ENCODE assay signal across 11 cellular contexts in the genomic region with DNA sequence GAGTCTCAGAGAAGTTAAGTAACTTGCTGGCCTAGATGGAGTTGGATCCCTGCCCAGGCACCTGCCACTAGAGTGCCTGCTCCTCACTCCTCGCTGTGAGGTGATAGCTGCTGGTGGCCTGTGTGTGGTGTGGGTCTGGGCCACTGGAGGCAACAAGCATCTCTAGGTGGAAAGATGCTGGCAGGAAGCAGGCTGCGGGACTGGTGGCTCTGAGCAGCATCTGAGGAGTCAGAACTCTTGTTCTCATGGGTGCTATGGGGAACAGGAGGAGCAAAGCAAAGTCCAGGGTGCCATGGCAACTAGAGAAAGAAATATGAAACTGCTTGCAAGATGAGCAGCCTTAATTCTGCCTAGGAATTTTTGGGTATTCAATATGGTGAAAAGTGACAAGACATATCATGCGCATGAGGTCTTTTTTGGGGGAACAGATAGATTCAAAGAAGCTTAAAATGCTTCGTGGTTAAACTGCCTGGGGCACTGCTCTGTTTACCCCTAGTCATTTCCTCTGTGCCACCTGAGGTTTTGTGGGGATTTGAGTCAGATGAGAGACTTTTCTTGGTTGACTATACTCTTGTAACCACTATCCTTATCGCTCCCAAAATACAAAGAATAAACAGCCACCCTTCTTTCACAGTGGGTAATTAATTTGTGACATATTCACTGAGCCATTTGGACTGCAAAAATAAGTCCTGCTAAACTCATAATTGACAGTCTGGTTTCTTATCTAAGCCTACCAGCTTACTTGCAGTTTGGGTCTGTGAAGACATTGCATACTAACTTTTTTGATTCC. TPM values are rescaled to one million over a fixed set of nuclear protein-coding genes. Genes with fewer than 3 reads are reported as not detected.
DNase-seq lines count a peak whose midpoint lies in the region; FAIRE-seq and TF ChIP-seq lines count a peak whose summit lies in the region.
"Had no signal": no experiment of that assay in that cellular context is flagged by ENCODE, and none has a peak within 500 bp of the region (broad histone marks: within the 10 kb centered on the region; RNA-seq: fewer than 3 reads in every experiment).

No MANE protein-coding gene starts in this region.

- no peak for TF ChIP-seq POLR2A in GM12891 (IDR thresholded peaks at IDR 0.05; ENCODE audit: low read depth, low read length)

- peaks cover 45% of the 10 kb centered on the region for H3K36me3 ChIP-seq in Loucy (ENCODE audit: insufficient read depth, low read length)
- H3K36me3 ChIP-seq in hepatocyte (replicated peaks; ENCODE audit: insufficient read depth, low read depth) = no peaks in the 10 kb centered on the region
- H3K36me3 ChIP-seq: thoracic aorta had no signal

- no peak for FAIRE-seq in GM12891 (lab: Jason Lieb, UNC)

- WGBS in hepatocyte (ENCODE audit: low lambda C conversion rate, missing lambda C conversion rate) = 80% methylated on average over 5 of the region's 5 CpGs

- H3K9me2 ChIP-seq in Loucy (replicated peaks; ENCODE audit: low read depth, low read length) (no peaks in the 10 kb centered on the region), hepatocyte (replicated peaks; ENCODE audit: insufficient read depth) (no peaks in the 10 kb centered on the region)

- 0 out of 2 replicates have a peak, but pooled peaks cover 6% of the 10 kb centered on the region for H3K9me3 ChIP-seq in Loucy (ENCODE audit: insufficient read depth, low read depth, low read length)
- no peaks in the 10 kb centered on the region for H3K9me3 ChIP-seq in hepatocyte (ENCODE audit: low read depth)
- H3K9me3 ChIP-seq: thoracic aorta had no signal

- no peak overlapping the region for H2AFZ ChIP-seq in Loucy (ENCODE audit: low read length)
- H2AFZ ChIP-seq in hepatocyte = no peak overlapping the region

- no peak overlapping the region for H3K27ac ChIP-seq in hepatocyte
- H3K27ac ChIP-seq: 22Rv1, SK-N-MC, thoracic aorta had no signal

- peak; percentile 41 for TF ChIP-seq CTCF in Loucy (conservative IDR thresholded peaks at IDR 0.05; ENCODE audit: low read length)
- no peak for TF ChIP-seq CTCF in hepatocyte (IDR thresholded peaks at IDR 0.05; ENCODE audit: poor library complexity)

- peaks cover 21% of the 10 kb centered on the region for H3F3A ChIP-seq in Loucy (ENCODE audit: low read depth)

- H3K4me3 ChIP-seq in Loucy (ENCODE audit: low read length, poor library complexity, severe bottlenecking) (peak overlapping the region; percentile 57), hepatocyte (no peak overlapping the region)
- H3K4me3 ChIP-seq: SK-N-MC, thoracic aorta had no signal

- peak overlapping the region; percentile 85 for H3K9ac ChIP-seq in Loucy (ENCODE audit: low read depth, low read length, poor library complexity, severe bottlenecking)

- H3K4me1 ChIP-seq in Loucy (ENCODE audit: insufficient read depth, low read length, poor library complexity, severe bottlenecking) (peaks cover 51% of the 10 kb centered on the region), hepatocyte (ENCODE audit: insufficient read depth) (no peaks in the 10 kb centered on the region)

- H3K27me3 ChIP-seq in Loucy (ENCODE audit: insufficient read depth, low read length, poor library complexity, severe bottlenecking) (no peaks in the 10 kb centered on the region), hepatocyte (no peaks in the 10 kb centered on the region)

- H3K4me2 ChIP-seq in Loucy (ENCODE audit: low read depth, low read length, poor library complexity, severe bottlenecking) (peak overlapping the region; percentile 90), hepatocyte (no peak overlapping the region)

- H3K79me2 ChIP-seq in Loucy (ENCODE audit: insufficient read depth, low read length) (peaks cover 48% of the 10 kb centered on the region), hepatocyte (no peaks in the 10 kb centered on the region)

- H4K20me1 ChIP-seq in Loucy (ENCODE audit: insufficient read depth, low read length, poor library complexity, severe bottlenecking) (no peaks in the 10 kb centered on the region), hepatocyte (ENCODE audit: insufficient read depth, poor library complexity, severe bottlenecking) (no peaks in the 10 kb centered on the region)

- DNase-seq in DMS 273 (lab: John Stamatoyannopoulos, UW; ENCODE audit: unreplicated experiment) = peak; percentile 43
- DNase-seq in DMS 273 treated with DMSO at 0.1 percent for 48 hours (lab: John Stamatoyannopoulos, UW) = no peak
- peak; percentile 37 for DNase-seq in activated T-cell treated with anti-CD3 and anti-CD28 coated beads for 48 hours (ENCODE audit: low read depth)
- peak; percentile 26 for DNase-seq in stimulated activated CD4-positive, alpha-beta T cell treated with anti-CD3 and anti-CD28 coated beads, Interleukin-4, amount 100 ng/mL, for 24 hours
- DNase-seq in hepatocyte (ENCODE audit: low spot score) = no peak
- no peak for DNase-seq in hepatic stellate cell (ENCODE audit: low spot score)
- no peak for DNase-seq in GM12891 (ENCODE audit: insufficient read length, low spot score)

TF ChIP-seq in GM12891, 5 proteins besides CTCF, POLR2A, EP300 and RAD21:
- TF ChIP-seq POLR2AphosphoS5 (IDR thresholded peaks at IDR 0.05; ENCODE audit: low read depth, low read length) = no peak
- TF ChIP-seq POU2F2 (IDR thresholded peaks at IDR 0.05; ENCODE audit: low read depth, low read length) = no peak
- no peak for TF ChIP-seq PAX5 (IDR thresholded peaks at IDR 0.05; ENCODE audit: insufficient read depth, low read length, severe bottlenecking)
- no peak for TF ChIP-seq TAF1 (IDR thresholded peaks at IDR 0.05; ENCODE audit: low read depth, low read length)
- no peak for TF ChIP-seq SPI1 (IDR thresholded peaks at IDR 0.05; ENCODE audit: low read depth, low read length)
TF ChIP-seq in GM12891: peak in this region for 0.

RNA-seq across cellular contexts. Expression of gene MED12L, which starts 50.3 kb away (rescaled TPM):
- total RNA-seq in hepatocyte = 2.7 TPM in 2 replicates
- polyA plus RNA-seq in hepatocyte = 0.07 and 1.9 TPM in 2 replicates
- 0.06 TPM for polyA plus RNA-seq in GM12891 (2012; ENCODE audit: low read depth, missing spikeins)

Comparison
In these comparisons a context has a peak if more than half of its experiments do, and no peak if none do; other contexts are left out.
1. DNase-seq: peak in DMS 273 (single experiment), activated T-cell treated with anti-CD3 and anti-CD28 coated beads for 48 hours (single experiment) and stimulated activated CD4-positive, alpha-beta T cell treated with anti-CD3 and anti-CD28 coated beads, Interleukin-4, amount 100 ng/mL, for 24 hours (single experiment); none in DMS 273 treated with DMSO at 0.1 percent for 48 hours (single experiment), hepatocyte (single experiment), hepatic stellate cell (single experiment) and GM12891 (single experiment).